9 cellular contexts compared by ENCODE assay signal in the genomic region with DNA sequence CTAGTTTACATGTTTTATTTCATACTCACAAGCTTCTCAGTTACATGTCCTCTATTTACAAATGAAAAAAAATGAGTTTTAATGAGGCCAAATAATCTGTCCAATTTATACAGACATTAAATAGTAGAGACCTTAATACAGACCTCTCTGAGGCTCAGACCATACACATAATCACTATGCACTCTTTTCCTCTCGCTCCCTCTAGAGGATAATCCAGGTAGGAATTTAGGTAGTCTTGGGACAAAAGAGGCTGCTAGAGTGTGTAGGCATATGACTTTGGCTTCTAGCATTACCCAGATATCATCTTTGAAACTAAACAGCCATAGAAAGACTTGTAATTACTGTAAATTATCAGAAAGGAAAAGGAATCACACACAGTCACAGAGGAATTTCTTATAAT.
DNase-seq lines count a peak whose midpoint lies in the region; ATAC-seq and TF ChIP-seq lines count a peak whose summit lies in the region.
"Had no signal": no experiment of that assay in that cellular context is flagged by ENCODE, and none has a peak within 500 bp of the region (broad histone marks: within the 10 kb centered on the region; RNA-seq: fewer than 3 reads in every experiment).

No MANE protein-coding gene starts in this region.

- H3K9me3 Mint-ChIP-seq in endothelial cell (ENCODE audit: unreplicated experiment), result no peaks in the 10 kb centered on the region
- H3K9me3 Mint-ChIP-seq: T-helper 1 cell treated with Interleukin-12 subunit alpha and Interleukin-12 subunit beta and Interleukin-4 antibody, amounts not matched to agents 30 μg/mL and 1 μg/mL, for 36 hours had no signal

- H3K36me3 Mint-ChIP-seq in endothelial cell (ENCODE audit: low read depth, unreplicated experiment), result no peaks in the 10 kb centered on the region

- H3K27me3 ChIP-seq in effector memory CD4-positive, alpha-beta T cell (replicated peaks; ENCODE audit: control insufficient read depth, insufficient read depth, low read length, poor library complexity, severe bottlenecking), result peaks cover 2% of the 10 kb centered on the region

- no peak overlapping the region for H3K4me3 ChIP-seq in retinal pigment epithelial cell (ENCODE audit: low read length)
- no peak overlapping the region for H3K4me3 ChIP-seq in effector memory CD4-positive, alpha-beta T cell (ENCODE audit: insufficient read depth, low read depth, low read length, poor library complexity, severe bottlenecking)

- ATAC-seq in GM19035 (IDR thresholded peaks at IDR 0.05; ENCODE audit: unreplicated experiment), result no peak
- ATAC-seq in HG02798 (IDR thresholded peaks at IDR 0.05; ENCODE audit: poor library complexity, unreplicated experiment), result no peak

- peak; percentile 58 for DNase-seq in NCI-H510A treated with DMSO at 0.1 percent for 48 hours (lab: John Stamatoyannopoulos, UW)
- DNase-seq in NCI-H510A (lab: John Stamatoyannopoulos, UW), result no peak
- peak; percentile 75 for DNase-seq in NCI-H748 (lab: John Stamatoyannopoulos, UW; ENCODE audit: unreplicated experiment)
- no peak for DNase-seq in endothelial cell (ENCODE audit: low spot score)
- DNase-seq in retinal pigment epithelial cell (ENCODE audit: low read depth), result peak; percentile 11
- no peak for DNase-seq in effector memory CD4-positive, alpha-beta T cell

- no peaks in the 10 kb centered on the region for H3K9me3 ChIP-seq in effector memory CD4-positive, alpha-beta T cell (ENCODE audit: control insufficient read depth, low read length)

- H3K27ac Mint-ChIP-seq in endothelial cell (ENCODE audit: unreplicated experiment), result no peak overlapping the region
- H3K27ac Mint-ChIP-seq: T-helper 1 cell treated with Interleukin-12 subunit alpha and Interleukin-12 subunit beta and Interleukin-4 antibody, amounts not matched to agents 30 μg/mL and 1 μg/mL, for 36 hours had no signal

- H3K27me3 Mint-ChIP-seq in endothelial cell (ENCODE audit: unreplicated experiment), result peaks cover 1% of the 10 kb centered on the region

- no peaks in the 10 kb centered on the region for H3K36me3 ChIP-seq in effector memory CD4-positive, alpha-beta T cell (ENCODE audit: control insufficient read depth, insufficient read depth, low read length)

- no peaks in the 10 kb centered on the region for H3K4me1 ChIP-seq in effector memory CD4-positive, alpha-beta T cell (ENCODE audit: control insufficient read depth, insufficient read depth, low read length, poor library complexity, severe bottlenecking)

- no peak overlapping the region for H3K27ac ChIP-seq in effector memory CD4-positive, alpha-beta T cell (ENCODE audit: insufficient read depth, low read length, poor library complexity, severe bottlenecking)

- H3K4me1 Mint-ChIP-seq in endothelial cell (ENCODE audit: unreplicated experiment), result peaks cover 19% of the 10 kb centered on the region

- no peak overlapping the region for H3K4me3 Mint-ChIP-seq in endothelial cell (ENCODE audit: unreplicated experiment)
- H3K4me3 Mint-ChIP-seq: T-helper 1 cell treated with Interleukin-12 subunit alpha and Interleukin-12 subunit beta and Interleukin-4 antibody, amounts not matched to agents 30 μg/mL and 1 μg/mL, for 36 hours had no signal

- peak; percentile 62 for TF ChIP-seq CTCF in endothelial cell (IDR thresholded peaks at IDR 0.05; ENCODE audit: unreplicated experiment)
- TF ChIP-seq CTCF in retinal pigment epithelial cell (conservative IDR thresholded peaks at IDR 0.05; ENCODE audit: low read depth, low read length), result peak; percentile 79

Comparison
In these comparisons a context has a peak if more than half of its experiments do, and no peak if none do; other contexts are left out.
1. DNase-seq: peak in NCI-H510A treated with DMSO at 0.1 percent for 48 hours (single experiment), NCI-H748 (single experiment) and retinal pigment epithelial cell (single experiment); none in NCI-H510A (single experiment), endothelial cell (single experiment) and effector memory CD4-positive, alpha-beta T cell (0 of 3).